In genomic region chr1:174643206-174643605, GRCh38 we compare ENCODE assay signal across 24 cellular contexts.
A peak's percentile ranks its signal among the peaks of the same experiment; 100 is the strongest.
DNase-seq lines count a peak whose midpoint lies in the region; ATAC-seq lines count a peak whose summit lies in the region.
"Had no signal": no experiment of that assay in that cellular context is flagged by ENCODE, and none has a peak within 500 bp of the region (broad histone marks: within the 10 kb centered on the region; RNA-seq: fewer than 3 reads in every experiment).

No MANE protein-coding gene starts in this region.

- H3K36me3 Mint-ChIP-seq in activated T-cell treated with anti-CD3 and anti-CD28 coated beads, Interleukin-2, amount 50 U/mL, for 72 hours (ENCODE audit: insufficient read depth in 2 of 2) = peaks cover 2 to 4% of the 10 kb centered on the region in 2 donors
- H3K36me3 Mint-ChIP-seq: CD14-positive monocyte had no signal

- H3K36me3 ChIP-seq in SK-N-MC (ENCODE audit: insufficient read depth, low read length) = no peaks in the 10 kb centered on the region
- H3K36me3 ChIP-seq: BE2C, BLaER1 had no signal

- H3K9me3 ChIP-seq in SK-N-MC (ENCODE audit: low read depth, low read length) = no peaks in the 10 kb centered on the region
- H3K9me3 ChIP-seq: A549, BE2C, BLaER1 had no signal

- no peaks in the 10 kb centered on the region for H3K27me3 Mint-ChIP-seq in activated T-cell treated with anti-CD3 and anti-CD28 coated beads, Interleukin-2, amount 50 U/mL, for 72 hours (ENCODE audit: low read depth)
- H3K27me3 Mint-ChIP-seq: CD4-positive, alpha-beta memory T cell; CD4-positive, CD25-positive, alpha-beta regulatory T cell; CD8-positive, alpha-beta memory T cell had no signal

- peak overlapping the region; percentile 58; the same call in 1 of the 2 replicates for H3K27ac ChIP-seq in SK-N-MC
- H3K27ac ChIP-seq: 22Rv1, A549, BLaER1 had no signal

- no peak for ATAC-seq in activated T-cell treated with anti-CD3 and anti-CD28 coated beads, Interleukin-2, amount 50 U/mL, for 72 hours (replicated peaks in 1 of 2)
- ATAC-seq: A549 had no signal

- H3K9ac ChIP-seq in SK-N-MC (ENCODE audit: insufficient read length) = no peak overlapping the region
- H3K9ac ChIP-seq: BLaER1 had no signal

- no peak overlapping the region for H3K27ac Mint-ChIP-seq in activated T-cell treated with anti-CD3 and anti-CD28 coated beads, Interleukin-2, amount 50 U/mL, for 72 hours
- H3K27ac Mint-ChIP-seq: CD14-positive monocyte; CD4-positive, CD25-positive, alpha-beta regulatory T cell; CD8-positive, alpha-beta memory T cell had no signal

- DNase-seq in D341Med (ENCODE audit: low spot score) = peak; percentile 35
- DNase-seq in G401 (ENCODE audit: low spot score) = peak; percentile 74
- DNase-seq in SK-N-MC (ENCODE audit: low read depth, low spot score) = peak; percentile 35
- DNase-seq in cerebellum (ENCODE audit: low spot score) = peak; percentile 31
- DNase-seq in SIG-M5 (lab: John Stamatoyannopoulos, UW) = no peak
- no peak for DNase-seq in retina
- no peak for DNase-seq in activated T-cell treated with anti-CD3 and anti-CD28 coated beads, Interleukin-2, amount 50 U/mL, for 72 hours
- no peak for DNase-seq in H4 (ENCODE audit: low spot score)
- DNase-seq: BE2C; CD4-positive, alpha-beta memory T cell; CD4-positive, CD25-positive, alpha-beta regulatory T cell; CD8-positive, alpha-beta memory T cell; COR-L47; DMS 273 treated with DMSO at 0.1 percent for 48 hours; DMS153; DMS53; DMS79; DND-41; EL; GF-D8 had no signal

- in situ Hi-C loops in G401 (cut with HindIII; ENCODE audit: low sequenced_read_pairs) = no loop called here

- H3K4me1 Mint-ChIP-seq in activated T-cell treated with anti-CD3 and anti-CD28 coated beads, Interleukin-2, amount 50 U/mL, for 72 hours (ENCODE audit: low read depth) = no peaks in the 10 kb centered on the region
- H3K4me1 Mint-ChIP-seq: CD14-positive monocyte had no signal

- peaks cover 4 to 5% of the 10 kb centered on the region in 2 donors for H3K9me3 Mint-ChIP-seq in activated T-cell treated with anti-CD3 and anti-CD28 coated beads, Interleukin-2, amount 50 U/mL, for 72 hours

- H3K4me3 ChIP-seq in SK-N-MC = peak overlapping the region; percentile 31; the same call in 1 of the 2 replicates
- H3K4me3 ChIP-seq: A549, BLaER1 had no signal

- H3K4me3 Mint-ChIP-seq in activated T-cell treated with anti-CD3 and anti-CD28 coated beads, Interleukin-2, amount 50 U/mL, for 72 hours = no peak overlapping the region
- H3K4me3 Mint-ChIP-seq: CD14-positive monocyte; CD4-positive, alpha-beta memory T cell; CD4-positive, CD25-positive, alpha-beta regulatory T cell; CD8-positive, alpha-beta memory T cell had no signal

Comparison
In these comparisons a context has a peak if more than half of its experiments do, and no peak if none do; other contexts are left out.
1. DNase-seq: peak in D341Med (single experiment), G401 (single experiment), SK-N-MC (single experiment) and cerebellum (single experiment); none in SIG-M5 (single experiment), retina (single experiment), activated T-cell treated with anti-CD3 and anti-CD28 coated beads, Interleukin-2, amount 50 U/mL, for 72 hours (0 of 2) and H4 (single experiment).